ENCODE assay signal across 1 cellular context in genomic region chr5:127702913-127703575, GRCh38.
TF ChIP-seq lines count a peak whose summit lies in the region.

CCDC192 (plus strand) TSS chr5:127703391; CDS start chr5:127703446, 55 bp downstream.

TF ChIP-seq in H1, 55 proteins besides CTCF, POLR2A, EP300 and RAD21:
- TF ChIP-seq GABPA (IDR thresholded peaks at IDR 0.05; ENCODE audit: borderline replicate concordance, insufficient read depth, low read length) (no peak), ASH2L (IDR thresholded peaks at IDR 0.05; ENCODE audit: low read length) (no peak), SRF (IDR thresholded peaks at IDR 0.05; ENCODE audit: low read depth, low read length) (no peak), TBP (IDR thresholded peaks at IDR 0.05; ENCODE audit: low read depth, low read length) (no peak), CREB1 (IDR thresholded peaks at IDR 0.05) (no peak), E2F6 (IDR thresholded peaks at IDR 0.05) (no peak)
